ENCODE assay signal across 1 cellular context in genomic region chr2:188497736-188498135, GRCh38.
TF ChIP-seq lines count a peak whose summit lies in the region.

No MANE protein-coding gene starts in this region.

TF ChIP-seq in IMR-90, 13 proteins besides CTCF, POLR2A, EP300 and RAD21 (continued from another document):
- TF ChIP-seq NFE2L2 (IDR thresholded peaks at IDR 0.05; ENCODE audit: low read depth, low read length) (no peak), MXI1 (IDR thresholded peaks at IDR 0.05; ENCODE audit: borderline replicate concordance, low read depth, low read length) (no peak), CHD1 (IDR thresholded peaks at IDR 0.05; ENCODE audit: low read depth, low read length) (no peak), RFX5 (IDR thresholded peaks at IDR 0.05; ENCODE audit: low read depth, low read length) (no peak), MAFK (IDR thresholded peaks at IDR 0.05; ENCODE audit: low read depth, low read length) (no peak), CEBPB (IDR thresholded peaks at IDR 0.05; ENCODE audit: low read depth, low read length) (no peak), BHLHE40 (IDR thresholded peaks at IDR 0.05; ENCODE audit: low read depth, low read length) (no peak)
- TF ChIP-seq, protein P1, sequence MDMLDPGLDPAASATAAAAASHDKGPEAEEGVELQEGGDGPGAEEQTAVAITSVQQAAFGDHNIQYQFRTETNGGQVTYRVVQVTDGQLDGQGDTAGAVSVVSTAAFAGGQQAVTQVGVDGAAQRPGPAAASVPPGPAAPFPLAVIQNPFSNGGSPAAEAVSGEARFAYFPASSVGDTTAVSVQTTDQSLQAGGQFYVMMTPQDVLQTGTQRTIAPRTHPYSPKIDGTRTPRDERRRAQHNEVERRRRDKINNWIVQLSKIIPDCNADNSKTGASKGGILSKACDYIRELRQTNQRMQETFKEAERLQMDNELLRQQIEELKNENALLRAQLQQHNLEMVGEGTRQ (IDR thresholded peaks at IDR 0.05; ENCODE audit: low read depth, low read length): no peak
TF ChIP-seq in IMR-90: peak in this region for 0.
